In genomic region chr15:30885814-30886213, GRCh38 we compare ENCODE assay signal across 1 cellular context.
TF ChIP-seq lines count a peak whose summit lies in the region.

No MANE protein-coding gene starts in this region.

TF ChIP-seq in SK-N-SH, 30 proteins besides CTCF, POLR2A, EP300 and RAD21 (continued from another document):
- TF ChIP-seq, protein P1, sequence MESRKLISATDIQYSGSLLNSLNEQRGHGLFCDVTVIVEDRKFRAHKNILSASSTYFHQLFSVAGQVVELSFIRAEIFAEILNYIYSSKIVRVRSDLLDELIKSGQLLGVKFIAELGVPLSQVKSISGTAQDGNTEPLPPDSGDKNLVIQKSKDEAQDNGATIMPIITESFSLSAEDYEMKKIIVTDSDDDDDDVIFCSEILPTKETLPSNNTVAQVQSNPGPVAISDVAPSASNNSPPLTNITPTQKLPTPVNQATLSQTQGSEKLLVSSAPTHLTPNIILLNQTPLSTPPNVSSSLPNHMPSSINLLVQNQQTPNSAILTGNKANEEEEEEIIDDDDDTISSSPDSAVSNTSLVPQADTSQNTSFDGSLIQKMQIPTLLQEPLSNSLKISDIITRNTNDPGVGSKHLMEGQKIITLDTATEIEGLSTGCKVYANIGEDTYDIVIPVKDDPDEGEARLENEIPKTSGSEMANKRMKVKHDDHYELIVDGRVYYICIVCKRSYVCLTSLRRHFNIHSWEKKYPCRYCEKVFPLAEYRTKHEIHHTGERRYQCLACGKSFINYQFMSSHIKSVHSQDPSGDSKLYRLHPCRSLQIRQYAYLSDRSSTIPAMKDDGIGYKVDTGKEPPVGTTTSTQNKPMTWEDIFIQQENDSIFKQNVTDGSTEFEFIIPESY (IDR thresholded peaks at IDR 0.05; ENCODE audit: borderline replicate concordance, low read depth): no peak
